12 cellular contexts compared by ENCODE assay signal in genomic region chr2:9952856-9953503, GRCh38. TPM values are rescaled to one million over a fixed set of nuclear protein-coding genes. Genes with fewer than 3 reads are reported as not detected.
DNase-seq lines count a peak whose midpoint lies in the region; ATAC-seq and TF ChIP-seq lines count a peak whose summit lies in the region.
"Had no signal": no experiment of that assay in that cellular context is flagged by ENCODE, and none has a peak within 500 bp of the region (broad histone marks: within the 10 kb centered on the region; RNA-seq: fewer than 3 reads in every experiment).

No MANE protein-coding gene starts in this region.

- no peak overlapping the region for H3K27ac Mint-ChIP-seq in stimulated activated naive CD8-positive, alpha-beta T cell treated with anti-CD3 and anti-CD28 coated beads, Interleukin-15, Interleukin-2, amounts not matched to agents 100 ng/mL and 50 ng/mL, for 24 hours
- H3K27ac Mint-ChIP-seq in activated CD4-positive, alpha-beta memory T cell treated with anti-CD3 and anti-CD28 coated beads, Interleukin-2, amount 10 ng/mL, durations not matched to agents 7 days and 5 days, result no peak overlapping the region

- H3K9me3 ChIP-seq in right lobe of liver, result no peaks in the 10 kb centered on the region
- H3K9me3 ChIP-seq in effector memory CD4-positive, alpha-beta T cell (ENCODE audit: control insufficient read depth, low read length), result no peaks in the 10 kb centered on the region
- no peaks in the 10 kb centered on the region for H3K9me3 ChIP-seq in psoas muscle
- H3K9me3 ChIP-seq: BE2C, upper lobe of right lung had no signal

- no peaks in the 10 kb centered on the region for H3K36me3 ChIP-seq in right lobe of liver
- H3K36me3 ChIP-seq in effector memory CD4-positive, alpha-beta T cell (ENCODE audit: control insufficient read depth, insufficient read depth, low read length), result no peaks in the 10 kb centered on the region
- H3K36me3 ChIP-seq in psoas muscle (ENCODE audit: insufficient read depth in 1 of 2, low read depth in 1 of 2), result no peaks in the 10 kb centered on the region
- H3K36me3 ChIP-seq: BE2C, upper lobe of right lung had no signal

- POLR2A ChIA-PET in activated CD4-positive, alpha-beta memory T cell treated with anti-CD3 and anti-CD28 coated beads, Interleukin-2, amount 10 ng/mL, durations not matched to agents 7 days and 5 days (lab: Charles Lee), result interaction anchor here (1.5 to 1.7 kb wide), 2 partner anchors 9 to 110 kb away, joined by 3 to 6 read pairs; partner anchors contain the start of gene TAF1B

- H3K27me3 ChIP-seq in right lobe of liver (no peaks in the 10 kb centered on the region), psoas muscle (ENCODE audit: insufficient read depth in 3 of 3, low read length in 2 of 3) (peaks cover 0 to 2% (median 0%) of the 10 kb centered on the region in 3 donors)
- peaks cover 9% of the 10 kb centered on the region for H3K27me3 ChIP-seq in effector memory CD4-positive, alpha-beta T cell (replicated peaks; ENCODE audit: control insufficient read depth, insufficient read depth, low read length, poor library complexity, severe bottlenecking)

- CTCF ChIA-PET in activated CD4-positive, alpha-beta memory T cell treated with anti-CD3 and anti-CD28 coated beads, Interleukin-2, amount 10 ng/mL, durations not matched to agents 7 days and 5 days (lab: Charles Lee), result interaction anchor here (1.2 kb wide), 2 partner anchors 31 to 96 kb away, joined by 3 to 4 read pairs; no protein-coding TSS in a partner anchor

- no peak for TF ChIP-seq CTCF in right lobe of liver (IDR thresholded peaks at IDR 0.05)
- no peak for TF ChIP-seq CTCF in psoas muscle (IDR thresholded peaks at IDR 0.05)

- ATAC-seq in stimulated activated naive CD8-positive, alpha-beta T cell treated with anti-CD3 and anti-CD28 coated beads, Interleukin-15, Interleukin-2, amounts not matched to agents 100 U/mL and 50 U/mL, for 24 hours, result no peak
- ATAC-seq in right lobe of liver (no peak), psoas muscle (no peak), GM21786 (IDR thresholded peaks at IDR 0.05; ENCODE audit: unreplicated experiment) (no peak)
- ATAC-seq: upper lobe of right lung had no signal

- no peak for DNase-seq in stimulated activated naive CD8-positive, alpha-beta T cell treated with anti-CD3 and anti-CD28 coated beads, Interleukin-15, Interleukin-2, amounts not matched to agents 100 U/mL and 50 U/mL, for 24 hours
- DNase-seq in activated CD4-positive, alpha-beta memory T cell treated with anti-CD3 and anti-CD28 coated beads, Interleukin-2, amount 10 ng/mL, durations not matched to agents 7 days and 5 days, result no peak
- DNase-seq in right lobe of liver (no peak), NCI-H510A (lab: John Stamatoyannopoulos, UW) (no peak), psoas muscle (no peak)
- no peak for DNase-seq in effector memory CD4-positive, alpha-beta T cell
- DNase-seq: BE2C, NCI-H2081 treated with DMSO at 0.1 percent for 48 hours, upper lobe of right lung had no signal

- peaks cover 7% of the 10 kb centered on the region for H3K4me1 Mint-ChIP-seq in stimulated activated naive CD8-positive, alpha-beta T cell treated with anti-CD3 and anti-CD28 coated beads, Interleukin-15, Interleukin-2, amounts not matched to agents 100 ng/mL and 50 ng/mL, for 24 hours (ENCODE audit: low read depth)
- H3K4me1 Mint-ChIP-seq in activated CD4-positive, alpha-beta memory T cell treated with anti-CD3 and anti-CD28 coated beads, Interleukin-2, amount 10 ng/mL, durations not matched to agents 7 days and 5 days, result peaks cover 9% of the 10 kb centered on the region

- peak overlapping the region; percentile 77 for H3K4me3 Mint-ChIP-seq in stimulated activated naive CD8-positive, alpha-beta T cell treated with anti-CD3 and anti-CD28 coated beads, Interleukin-15, Interleukin-2, amounts not matched to agents 100 ng/mL and 50 ng/mL, for 24 hours
- peak overlapping the region; percentile 54 for H3K4me3 Mint-ChIP-seq in activated CD4-positive, alpha-beta memory T cell treated with anti-CD3 and anti-CD28 coated beads, Interleukin-2, amount 10 ng/mL, durations not matched to agents 7 days and 5 days

- intact Hi-C loops in right lobe of liver (cut with DNase I) (no loop called here), psoas muscle (cut with DNase I) (no loop called here)

- no peak for TF ChIP-seq POLR2A in right lobe of liver (IDR thresholded peaks at IDR 0.05)

- WGBS in right lobe of liver (ENCODE audit: insufficient coverage, low coverage, low lambda C conversion rate, missing lambda C conversion rate), result 40% methylated on average over 6 of the region's 8 CpGs
- 90 to 91% (median 91%) methylated on average over 8 of the region's 8 CpGs for WGBS in psoas muscle, 3 donors

- H3K9me3 Mint-ChIP-seq in stimulated activated naive CD8-positive, alpha-beta T cell treated with anti-CD3 and anti-CD28 coated beads, Interleukin-15, Interleukin-2, amounts not matched to agents 100 ng/mL and 50 ng/mL, for 24 hours, result no peaks in the 10 kb centered on the region
- H3K9me3 Mint-ChIP-seq in activated CD4-positive, alpha-beta memory T cell treated with anti-CD3 and anti-CD28 coated beads, Interleukin-2, amount 10 ng/mL, durations not matched to agents 7 days and 5 days, result no peaks in the 10 kb centered on the region

- no peaks in the 10 kb centered on the region for H3K36me3 Mint-ChIP-seq in stimulated activated naive CD8-positive, alpha-beta T cell treated with anti-CD3 and anti-CD28 coated beads, Interleukin-15, Interleukin-2, amounts not matched to agents 100 ng/mL and 50 ng/mL, for 24 hours (ENCODE audit: low read depth)
- H3K36me3 Mint-ChIP-seq in activated CD4-positive, alpha-beta memory T cell treated with anti-CD3 and anti-CD28 coated beads, Interleukin-2, amount 10 ng/mL, durations not matched to agents 7 days and 5 days (ENCODE audit: low read depth), result no peaks in the 10 kb centered on the region

- H3K27me3 Mint-ChIP-seq in stimulated activated naive CD8-positive, alpha-beta T cell treated with anti-CD3 and anti-CD28 coated beads, Interleukin-15, Interleukin-2, amounts not matched to agents 100 ng/mL and 50 ng/mL, for 24 hours, result peaks cover 54% of the 10 kb centered on the region
- H3K27me3 Mint-ChIP-seq in activated CD4-positive, alpha-beta memory T cell treated with anti-CD3 and anti-CD28 coated beads, Interleukin-2, amount 10 ng/mL, durations not matched to agents 7 days and 5 days, result peaks cover 44% of the 10 kb centered on the region

- H3K4me1 ChIP-seq in right lobe of liver (peaks cover 0 to 12% (median 3%) of the 10 kb centered on the region in 4 donors), psoas muscle (peaks cover 6% of the 10 kb centered on the region)
- H3K4me1 ChIP-seq in effector memory CD4-positive, alpha-beta T cell (ENCODE audit: control insufficient read depth, insufficient read depth, low read length, poor library complexity, severe bottlenecking), result no peaks in the 10 kb centered on the region
- H3K4me1 ChIP-seq: BE2C had no signal

- H3K4me3 ChIP-seq in right lobe of liver (peak overlapping the region in 2 of 3 donors; percentile 70 to 77), psoas muscle (no peak overlapping the region)
- H3K4me3 ChIP-seq in effector memory CD4-positive, alpha-beta T cell (ENCODE audit: insufficient read depth, low read depth, low read length, poor library complexity, severe bottlenecking), result no peak overlapping the region

- H3K27ac ChIP-seq in right lobe of liver (peak overlapping the region in 2 of 3 donors; percentile 13 to 19), psoas muscle (no peak overlapping the region)
- H3K27ac ChIP-seq in effector memory CD4-positive, alpha-beta T cell (ENCODE audit: insufficient read depth, low read length, poor library complexity, severe bottlenecking), result no peak overlapping the region
- H3K27ac ChIP-seq: RWPE1, upper lobe of right lung had no signal

RNA-seq across cellular contexts. Expression of gene GRHL1, which starts 1.5 kb away (rescaled TPM):
- 1 to 10 TPM; 1.2 to 2.0 TPM for total RNA-seq in activated CD4-positive, alpha-beta memory T cell treated with anti-CD3 and anti-CD28 coated beads, Interleukin-2, amount 10 ng/mL, durations not matched to agents 7 days and 5 days
- 10 to 100 TPM in 1 of 6 experiments, 1 to 10 TPM in 5; 3.5 to 11.2 (median 6.2) TPM for total RNA-seq in right lobe of liver
- 1 to 10 TPM in 2 of 4 donors, under 1 TPM in 2; 0.53 to 1.2 (median 1.1) TPM for total RNA-seq in psoas muscle
- under 1 TPM; 0.38 to 0.63 (median 0.52) TPM for polyA plus RNA-seq in psoas muscle

Comparison
In these comparisons a context has a peak if more than half of its experiments do, and no peak if none do; other contexts are left out.
1. H3K27ac ChIP-seq: peak in right lobe of liver (2 of 3); none in effector memory CD4-positive, alpha-beta T cell (single experiment) and psoas muscle (single experiment).
2. H3K4me3 ChIP-seq: peak in right lobe of liver (2 of 3); none in effector memory CD4-positive, alpha-beta T cell (single experiment) and psoas muscle (single experiment).